ENCODE assay signal across 20 cellular contexts in genomic region chr4:7645158-7645557, GRCh38.
A peak's percentile ranks its signal among the peaks of the same experiment; 100 is the strongest.
DNase-seq lines count a peak whose midpoint lies in the region; ATAC-seq, FAIRE-seq and TF ChIP-seq lines count a peak whose summit lies in the region.
"Had no signal": no experiment of that assay in that cellular context is flagged by ENCODE, and none has a peak within 500 bp of the region (broad histone marks: within the 10 kb centered on the region; RNA-seq: fewer than 3 reads in every experiment).

No MANE protein-coding gene starts in this region.

- no peaks in the 10 kb centered on the region for H3K9me3 ChIP-seq in HepG2 (ENCODE audit: low read length)
- no peaks in the 10 kb centered on the region for H3K9me3 ChIP-seq in right lobe of liver
- H3K9me3 ChIP-seq in K562 (replicated peaks; ENCODE audit: control insufficient read depth, insufficient read depth, low read depth, low read length), result no peaks in the 10 kb centered on the region; the same call in 1 of the 2 replicates

- no peak for DNase-seq in HepG2 (ENCODE audit: low spot score)
- no peak for DNase-seq in right lobe of liver
- no peak for DNase-seq in K562 (ENCODE audit: extremely low read depth in 1 of 4, low spot score in 3 of 4)
- no peak for DNase-seq in immature natural killer cell
- no peak for DNase-seq in natural killer cell treated with Interleukin-12 subunit alpha and Interleukin-12 subunit beta and Interleukin-15 and Interleukin-18, amount 100 ng/mL, for 72 hours (ENCODE audit: low spot score)
- no peak for DNase-seq in cerebellar cortex (ENCODE audit: low spot score)
- no peak for DNase-seq in retina
- DNase-seq: Calu3; CD8-positive, alpha-beta T cell; DND-41; EL; GM23248; HCEC 1CT had no signal

- H3K79me2 ChIP-seq in HepG2 (ENCODE audit: insufficient read depth, low read length) (no peaks in the 10 kb centered on the region), K562 (ENCODE audit: control insufficient read depth, insufficient read depth, low read length) (no peaks in the 10 kb centered on the region)

- no TSS peak for BruUV-seq in HepG2 (replicated peaks; lab: Mats Ljungman, UMichigan)
- no TSS peak for BruUV-seq in K562 (replicated peaks; lab: Mats Ljungman, UMichigan)

- H3K27ac ChIP-seq in HepG2 (ENCODE audit: extremely low read length, insufficient read depth, low read length) (no peak overlapping the region), right lobe of liver (no peak overlapping the region), K562 (ENCODE audit: extremely low read depth, low read depth, low read length) (no peak overlapping the region)
- H3K27ac ChIP-seq: 22Rv1, A549, BLaER1, GM23248 had no signal

- no peak for TF ChIP-seq CTCF in HepG2 (CRISPR knock-in tag; IDR thresholded peaks at IDR 0.05)
- TF ChIP-seq CTCF in right lobe of liver (IDR thresholded peaks at IDR 0.05), result no peak
- TF ChIP-seq CTCF in K562 (IDR thresholded peaks at IDR 0.05 in 2 of 3, conservative IDR thresholded peaks at IDR 0.05 in 1 of 3; ENCODE audit: insufficient read depth in 2 of 3, low read depth in 1 of 3, low read length in 3 of 3), result no peak

- H3K4me1 Mint-ChIP-seq in immature natural killer cell, result peaks cover 74 to 93% of the 10 kb centered on the region in 2 donors
- peaks cover 63 to 65% of the 10 kb centered on the region in 2 donors for H3K4me1 Mint-ChIP-seq in natural killer cell treated with Interleukin-12 subunit alpha and Interleukin-12 subunit beta and Interleukin-15 and Interleukin-18, amount 100 ng/mL, for 72 hours (ENCODE audit: low read depth in 2 of 2)

- TF ChIP-seq POLR2A in HepG2 (IDR thresholded peaks at IDR 0.05; ENCODE audit: insufficient read depth in 1 of 2, low read depth in 2 of 2, low read length in 2 of 2) (no peak), right lobe of liver (IDR thresholded peaks at IDR 0.05) (no peak), K562 (conservative IDR thresholded peaks at IDR 0.05) (no peak)

- peak overlapping the region; percentile 94 to 100 (median 98) for H3K27ac Mint-ChIP-seq in immature natural killer cell
- H3K27ac Mint-ChIP-seq in natural killer cell treated with Interleukin-12 subunit alpha and Interleukin-12 subunit beta and Interleukin-15 and Interleukin-18, amount 100 ng/mL, for 72 hours, result peak overlapping the region; percentile 85 to 98
- H3K27ac Mint-ChIP-seq: CD8-positive, alpha-beta T cell had no signal

- H3K9me1 ChIP-seq in K562 (ENCODE audit: control insufficient read depth, insufficient read depth, low read length), result no peaks in the 10 kb centered on the region

- H3K9ac ChIP-seq in HepG2 (ENCODE audit: insufficient read depth, low read depth, low read length) (no peak overlapping the region), K562 (ENCODE audit: insufficient read depth in 1 of 2, low read depth in 2 of 2, low read length in 2 of 2) (no peak overlapping the region)
- H3K9ac ChIP-seq: BLaER1, GM23248 had no signal

- intact Hi-C loops in HepG2 (cut with micrococcal nuclease; ENCODE audit: unreplicated experiment) (no loop called here), right lobe of liver (cut with DNase I) (no loop called here), K562 (cut with micrococcal nuclease) (no loop called here)

- H3K4me2 ChIP-seq in HepG2 (ENCODE audit: low read depth, low read length) (no peak overlapping the region), K562 (ENCODE audit: insufficient read depth, low read length) (no peak overlapping the region)
- H3K4me2 ChIP-seq: A549, BLaER1 had no signal

- no peaks in the 10 kb centered on the region for H4K20me1 ChIP-seq in HepG2 (ENCODE audit: insufficient read depth, low read length)
- no peaks in the 10 kb centered on the region for H4K20me1 ChIP-seq in K562 (replicated peaks; ENCODE audit: control insufficient read depth, insufficient read depth, low read length)
- H4K20me1 ChIP-seq: BLaER1 had no signal

- TF ChIP-seq EP300 in HepG2 (IDR thresholded peaks at IDR 0.05; ENCODE audit: low read depth in 2 of 2, low read length in 2 of 2) (no peak), HepG2 (CRISPR knock-in tag; IDR thresholded peaks at IDR 0.05; ENCODE audit: borderline replicate concordance) (no peak), K562 (IDR thresholded peaks at IDR 0.05; ENCODE audit: low read length) (no peak)

- peaks cover 4 to 16% (median 4%) of the 10 kb centered on the region in 3 donors for H3K36me3 Mint-ChIP-seq in immature natural killer cell
- peaks cover 22% of the 10 kb centered on the region for H3K36me3 Mint-ChIP-seq in natural killer cell treated with Interleukin-12 subunit alpha and Interleukin-12 subunit beta and Interleukin-15 and Interleukin-18, amount 100 ng/mL, for 72 hours
- H3K36me3 Mint-ChIP-seq: CD8-positive, alpha-beta T cell had no signal

- no peaks in the 10 kb centered on the region for H3K27me3 ChIP-seq in HepG2 (ENCODE audit: control insufficient read depth in 1 of 2, insufficient read depth in 2 of 2, low read length in 2 of 2)
- H3K27me3 ChIP-seq in right lobe of liver, result no peaks in the 10 kb centered on the region
- peaks cover 0 to 14% of the 10 kb centered on the region in 2 experiments; a peak in 2 of 5 replicates for H3K27me3 ChIP-seq in K562 (ENCODE audit: control insufficient read depth in 2 of 2, insufficient read depth in 2 of 2, low read length in 2 of 2)
- H3K27me3 ChIP-seq: BLaER1 had no signal

- CTCF ChIA-PET in HepG2 (lab: Yijun Ruan, JAX; ENCODE audit: low intra/inter-chr PET ratio, low total read pairs), result no interaction called here
- CTCF ChIA-PET in K562 (lab: Yijun Ruan, JAX; ENCODE audit: low intra/inter-chr PET ratio), result no interaction called here

- TF ChIP-seq RAD21 in HepG2 (CRISPR knock-in tag; IDR thresholded peaks at IDR 0.05) (no peak), K562 (CRISPR knock-in tag; conservative IDR thresholded peaks at IDR 0.05 in 1 of 2, IDR thresholded peaks at IDR 0.05 in 1 of 2) (no peak)

- ATAC-seq in HepG2 (no peak), right lobe of liver (no peak), K562 (no peak), GM21515 (IDR thresholded peaks at IDR 0.05; ENCODE audit: unreplicated experiment) (no peak)
- no peak for ATAC-seq in natural killer cell treated with Interleukin-12 subunit alpha and Interleukin-12 subunit beta and Interleukin-15 and Interleukin-18, amount 100 ng/mL, for 72 hours
- ATAC-seq: A549; CD8-positive, alpha-beta T cell; GM12878 had no signal

- H3K4me3 ChIP-seq in HepG2 (replicated peaks in 1 of 3; ENCODE audit: insufficient read depth in 1 of 3, low read depth in 2 of 3, low read length in 3 of 3), result no peak overlapping the region
- no peak overlapping the region for H3K4me3 ChIP-seq in right lobe of liver
- H3K4me3 ChIP-seq in K562, result no peak overlapping the region
- H3K4me3 ChIP-seq: A549, GM12878, GM23248 had no signal

- POLR2A ChIA-PET in HepG2 (lab: Yijun Ruan, JAX) (interaction anchor here (0.6 kb wide), 1 partner anchor 14 kb away, joined by 3 read pairs; no protein-coding TSS in a partner anchor), K562 (lab: Yijun Ruan, JAX) (interaction anchor here (0.5 to 0.7 kb wide), 4 partner anchors 9 to 1202 kb away, joined by 3 to 4 read pairs (median 3); no protein-coding TSS in a partner anchor)

- H2AFZ ChIP-seq in HepG2 (ENCODE audit: low read length), result no peak overlapping the region
- no peak overlapping the region for H2AFZ ChIP-seq in K562 (ENCODE audit: low read depth, low read length)
- H2AFZ ChIP-seq: GM23248 had no signal

- H3K36me3 ChIP-seq in HepG2 (replicated peaks in 1 of 2; ENCODE audit: control insufficient read depth in 1 of 2, insufficient read depth in 2 of 2, low read length in 2 of 2) (no peaks in the 10 kb centered on the region), right lobe of liver (no peaks in the 10 kb centered on the region), K562 (ENCODE audit: control insufficient read depth, insufficient read depth, low read length) (no peaks in the 10 kb centered on the region)

- in situ Hi-C loops in HepG2 (cut with HindIII; ENCODE audit: extremely low pct_ligation_motif_present, low pct_unique_long_range_greater_than_20kb) (no loop called here), K562 (cut with MboI) (no loop called here)

- WGBS in HepG2 (ENCODE audit: low lambda C conversion rate), result 80% methylated on average over 1 of the region's 1 CpG
- WGBS in right lobe of liver (ENCODE audit: insufficient coverage, low coverage, low lambda C conversion rate, missing lambda C conversion rate), result 100% methylated on average over 1 of the region's 1 CpG
- WGBS in K562 (ENCODE audit: insufficient coverage, low coverage, missing lambda C conversion rate), result 0% methylated on average over 1 of the region's 1 CpG

- H3K4me1 ChIP-seq in HepG2 (ENCODE audit: insufficient read depth, low read length) (peaks cover 50% of the 10 kb centered on the region), right lobe of liver (peaks cover 0 to 5% (median 0%) of the 10 kb centered on the region in 4 donors), K562 (replicated peaks in 1 of 2; ENCODE audit: control insufficient read depth in 2 of 2, insufficient read depth in 2 of 2, low read length in 2 of 2) (peaks cover under 1 to 3% of the 10 kb centered on the region in 2 experiments; a peak in 1 of 5 replicates)

- peaks cover 2 to 25% (median 18%) of the 10 kb centered on the region in 6 donors for H3K9me3 Mint-ChIP-seq in immature natural killer cell
- H3K9me3 Mint-ChIP-seq in natural killer cell treated with Interleukin-12 subunit alpha and Interleukin-12 subunit beta and Interleukin-15 and Interleukin-18, amount 100 ng/mL, for 72 hours, result peaks cover 6% of the 10 kb centered on the region
- H3K9me3 Mint-ChIP-seq: CD8-positive, alpha-beta T cell had no signal

- FAIRE-seq in HepG2 (lab: Jason Lieb, UNC) (no peak), K562 (lab: Jason Lieb, UNC) (no peak)
- FAIRE-seq: A549, GM12878, GM19239, H54 had no signal

- peaks cover 23 to 46% (median 37%) of the 10 kb centered on the region in 3 donors for H3K27me3 Mint-ChIP-seq in immature natural killer cell (ENCODE audit: low read depth in 3 of 3)
- H3K27me3 Mint-ChIP-seq in natural killer cell treated with Interleukin-12 subunit alpha and Interleukin-12 subunit beta and Interleukin-15 and Interleukin-18, amount 100 ng/mL, for 72 hours, result no peaks in the 10 kb centered on the region

- peak overlapping the region; percentile 62 to 85 (median 76) for H3K4me3 Mint-ChIP-seq in immature natural killer cell
- H3K4me3 Mint-ChIP-seq in natural killer cell treated with Interleukin-12 subunit alpha and Interleukin-12 subunit beta and Interleukin-15 and Interleukin-18, amount 100 ng/mL, for 72 hours, result peak overlapping the region; percentile 90
- H3K4me3 Mint-ChIP-seq: CD8-positive, alpha-beta T cell had no signal

TF ChIP-seq in K562, 482 proteins besides CTCF, POLR2A, EP300 and RAD21 (continues in another document):
- TF ChIP-seq ZFP36 (IDR thresholded peaks at IDR 0.05; ENCODE audit: low read depth, low read length, partially characterized antibody) (peak; percentile 53), SAFB2 (IDR thresholded peaks at IDR 0.05; ENCODE audit: borderline replicate concordance, low read depth, low read length, severe bottlenecking) (no peak), BCOR (IDR thresholded peaks at IDR 0.05) (peak; percentile 89), ZC3H11A (IDR thresholded peaks at IDR 0.05; ENCODE audit: low read depth, low read length) (no peak), MAFG (tag; conservative IDR thresholded peaks at IDR 0.05) (no peak), RBM39 (optimal IDR thresholded peaks at IDR 0.05; ENCODE audit: low read depth, low read length) (no peak)

Comparison
In these comparisons a context has a peak if more than half of its experiments do, and no peak if none do; other contexts are left out.
1. Of the 241 proteins assayed by ChIP-seq in both HepG2 and K562: peak only in HepG2: none; only in K562: CBX1 and ZFP36; in both: none; in neither: 238; mixed calls (peak in some experiments, not most) for 1.